ENCODE assay signal across 9 cellular contexts in genomic region chr17:62653831-62654829, GRCh38. TPM values are rescaled to one million over a fixed set of nuclear protein-coding genes. Genes with fewer than 3 reads are reported as not detected.
DNase-seq lines count a peak whose midpoint lies in the region; ATAC-seq and TF ChIP-seq lines count a peak whose summit lies in the region.
"Had no signal": no experiment of that assay in that cellular context is flagged by ENCODE, and none has a peak within 500 bp of the region (broad histone marks: within the 10 kb centered on the region; RNA-seq: fewer than 3 reads in every experiment).

No MANE protein-coding gene starts in this region.

- H3K27me3 ChIP-seq in CD4-positive, alpha-beta T cell (ENCODE audit: control insufficient read depth, insufficient read depth, low read length): no peaks in the 10 kb centered on the region

- no peaks in the 10 kb centered on the region for H3K27me3 Mint-ChIP-seq in CD4-positive, alpha-beta T cell
- H3K27me3 Mint-ChIP-seq in IgD-negative memory B cell: peaks cover 5% of the 10 kb centered on the region
- peaks cover 32 to 33% of the 10 kb centered on the region in 2 donors for H3K27me3 Mint-ChIP-seq in effector memory CD8-positive, alpha-beta T cell
- peaks cover 3% of the 10 kb centered on the region for H3K27me3 Mint-ChIP-seq in nephron progenitor cell (ENCODE audit: low read depth, poor library complexity)
- peaks cover 24 to 41% (median 29%) of the 10 kb centered on the region in 3 donors for H3K27me3 Mint-ChIP-seq in CD14-positive monocyte (ENCODE audit: low read depth in 3 of 3)

- no peaks in the 10 kb centered on the region for H3K36me3 Mint-ChIP-seq in CD4-positive, alpha-beta T cell (ENCODE audit: low read depth)
- H3K36me3 Mint-ChIP-seq in IgD-negative memory B cell (no peaks in the 10 kb centered on the region), nephron progenitor cell (ENCODE audit: low read depth) (peaks cover 43% of the 10 kb centered on the region), CD14-positive monocyte (no peaks in the 10 kb centered on the region)
- H3K36me3 Mint-ChIP-seq in effector memory CD8-positive, alpha-beta T cell (ENCODE audit: insufficient read depth): no peaks in the 10 kb centered on the region

- no peak for DNase-seq in CD4-positive, alpha-beta T cell
- no peak for DNase-seq in effector memory CD8-positive, alpha-beta T cell
- DNase-seq in nephron progenitor cell (peak; percentile 46), CD14-positive monocyte (ENCODE audit: low spot score) (no peak), pons (ENCODE audit: low spot score) (no peak)

- peak overlapping the region; percentile 8 for H3K27ac Mint-ChIP-seq in CD4-positive, alpha-beta T cell
- H3K27ac Mint-ChIP-seq in IgD-negative memory B cell (no peak overlapping the region), nephron progenitor cell (peak overlapping the region; percentile 96), CD14-positive monocyte (peak overlapping the region in 1 of 7 donors; percentile 64)
- H3K27ac Mint-ChIP-seq in effector memory CD8-positive, alpha-beta T cell: peak overlapping the region; percentile 69 to 89

- no peak for ATAC-seq in CD4-positive, alpha-beta T cell (ENCODE audit: poor library complexity)
- ATAC-seq in effector memory CD8-positive, alpha-beta T cell (replicated peaks): no peak
- no peak for ATAC-seq in HG02678 (IDR thresholded peaks at IDR 0.05; ENCODE audit: unreplicated experiment)
- ATAC-seq in HG02763 (IDR thresholded peaks at IDR 0.05; ENCODE audit: unreplicated experiment): no peak

- peaks cover 20% of the 10 kb centered on the region for H3K4me1 Mint-ChIP-seq in CD4-positive, alpha-beta T cell (ENCODE audit: low read depth)
- H3K4me1 Mint-ChIP-seq in IgD-negative memory B cell (peaks cover 7 to 8% (median 7%) of the 10 kb centered on the region in 3 donors), nephron progenitor cell (peaks cover 64% of the 10 kb centered on the region), CD14-positive monocyte (peaks cover 28% of the 10 kb centered on the region)
- H3K4me1 Mint-ChIP-seq in effector memory CD8-positive, alpha-beta T cell (ENCODE audit: low read depth in 2 of 2): peaks cover 14 to 22% of the 10 kb centered on the region in 2 donors

- no peak overlapping the region for H3K27ac ChIP-seq in CD4-positive, alpha-beta T cell (ENCODE audit: low read depth, low read length)

- no peaks in the 10 kb centered on the region for H3K9me3 Mint-ChIP-seq in CD4-positive, alpha-beta T cell
- H3K9me3 Mint-ChIP-seq in IgD-negative memory B cell (no peaks in the 10 kb centered on the region), nephron progenitor cell (peaks cover 3% of the 10 kb centered on the region), CD14-positive monocyte (peaks cover 0 to 5% (median 0%) of the 10 kb centered on the region in 7 donors)
- no peaks in the 10 kb centered on the region for H3K9me3 Mint-ChIP-seq in effector memory CD8-positive, alpha-beta T cell

- intact Hi-C loops in CD4-positive, alpha-beta T cell (cut with DNase I, micrococcal nuclease): no loop called here
- intact Hi-C loops in CD14-positive monocyte (cut with micrococcal nuclease): no loop called here

- CTCF ChIA-PET in CD4-positive, alpha-beta T cell (lab: Charles Lee): no interaction called here

- no peak for TF ChIP-seq CTCF in CD4-positive, alpha-beta T cell (IDR thresholded peaks at IDR 0.05)
- TF ChIP-seq CTCF in nephron progenitor cell (IDR thresholded peaks at IDR 0.05): no peak
- no peak for TF ChIP-seq CTCF in CD14-positive monocyte (IDR thresholded peaks at IDR 0.05)

- POLR2A ChIA-PET in CD4-positive, alpha-beta T cell (lab: Charles Lee): interaction anchor here (0.6 kb wide), 1 partner anchor 733 kb away, joined by 3 read pairs; no protein-coding TSS in a partner anchor

- H3K4me3 Mint-ChIP-seq in CD4-positive, alpha-beta T cell: peak overlapping the region; percentile 69
- H3K4me3 Mint-ChIP-seq in IgD-negative memory B cell (peak overlapping the region; percentile 24 to 84 (median 74)), nephron progenitor cell (peak overlapping the region; percentile 75), CD14-positive monocyte (peak overlapping the region in 1 of 2 donors; percentile 94)
- H3K4me3 Mint-ChIP-seq in effector memory CD8-positive, alpha-beta T cell: peak overlapping the region; percentile 87 to 94

- H3K9me3 ChIP-seq in CD4-positive, alpha-beta T cell (ENCODE audit: control insufficient read depth, low read length): no peaks in the 10 kb centered on the region
- H3K9me3 ChIP-seq: gastrocnemius medialis had no signal

RNA-seq across cellular contexts. Expression of gene MRC2, which starts 26.7 kb away (rescaled TPM):
- 1 to 10 TPM; 3.8 to 5.1 TPM for total RNA-seq in CD4-positive, alpha-beta T cell
- polyA plus RNA-seq in IgD-negative memory B cell (0.24 TPM), CD14-positive monocyte (not detected)

Comparison
In these comparisons a context has a peak if more than half of its experiments do, and no peak if none do; other contexts are left out.
1. H3K27ac Mint-ChIP-seq: peak in CD4-positive, alpha-beta T cell (single experiment), effector memory CD8-positive, alpha-beta T cell (2 of 2) and nephron progenitor cell (single experiment); none in IgD-negative memory B cell (0 of 3).